ENCODE assay signal across 3 cellular contexts in the genomic region with DNA sequence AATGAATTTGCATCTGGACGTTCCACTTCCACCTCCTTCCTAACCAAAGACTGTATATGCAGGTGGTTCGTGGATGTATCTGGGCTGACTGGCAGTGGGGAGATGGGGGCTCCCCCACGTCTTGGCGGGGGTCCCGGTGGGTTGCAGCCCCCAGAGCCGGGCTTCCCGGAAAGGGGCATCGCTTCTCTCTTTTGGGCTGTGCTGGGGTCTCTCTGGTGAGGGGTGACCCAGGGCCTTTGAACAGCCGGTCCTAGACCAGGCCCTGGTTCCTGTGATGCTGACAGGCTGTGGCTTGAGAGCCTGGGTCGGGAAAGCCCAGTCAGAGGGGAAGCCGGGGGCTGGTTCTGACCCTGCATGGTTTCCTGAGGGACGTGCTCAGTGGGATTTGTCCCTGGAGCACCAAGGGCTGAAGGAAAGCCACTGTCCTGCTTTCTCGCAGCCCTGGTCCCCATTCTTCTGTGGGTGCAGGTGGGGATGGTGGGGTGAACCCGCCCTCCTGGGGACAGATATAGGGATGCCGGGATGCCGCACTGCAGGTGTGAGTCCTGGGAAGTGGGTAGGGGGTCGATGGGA.
TF ChIP-seq lines count a peak whose summit lies in the region.

No MANE protein-coding gene starts in this region.

TF ChIP-seq in GM23338, 12 proteins besides CTCF, POLR2A, EP300 and RAD21 (continues in another document):
- TF ChIP-seq, protein P1, sequence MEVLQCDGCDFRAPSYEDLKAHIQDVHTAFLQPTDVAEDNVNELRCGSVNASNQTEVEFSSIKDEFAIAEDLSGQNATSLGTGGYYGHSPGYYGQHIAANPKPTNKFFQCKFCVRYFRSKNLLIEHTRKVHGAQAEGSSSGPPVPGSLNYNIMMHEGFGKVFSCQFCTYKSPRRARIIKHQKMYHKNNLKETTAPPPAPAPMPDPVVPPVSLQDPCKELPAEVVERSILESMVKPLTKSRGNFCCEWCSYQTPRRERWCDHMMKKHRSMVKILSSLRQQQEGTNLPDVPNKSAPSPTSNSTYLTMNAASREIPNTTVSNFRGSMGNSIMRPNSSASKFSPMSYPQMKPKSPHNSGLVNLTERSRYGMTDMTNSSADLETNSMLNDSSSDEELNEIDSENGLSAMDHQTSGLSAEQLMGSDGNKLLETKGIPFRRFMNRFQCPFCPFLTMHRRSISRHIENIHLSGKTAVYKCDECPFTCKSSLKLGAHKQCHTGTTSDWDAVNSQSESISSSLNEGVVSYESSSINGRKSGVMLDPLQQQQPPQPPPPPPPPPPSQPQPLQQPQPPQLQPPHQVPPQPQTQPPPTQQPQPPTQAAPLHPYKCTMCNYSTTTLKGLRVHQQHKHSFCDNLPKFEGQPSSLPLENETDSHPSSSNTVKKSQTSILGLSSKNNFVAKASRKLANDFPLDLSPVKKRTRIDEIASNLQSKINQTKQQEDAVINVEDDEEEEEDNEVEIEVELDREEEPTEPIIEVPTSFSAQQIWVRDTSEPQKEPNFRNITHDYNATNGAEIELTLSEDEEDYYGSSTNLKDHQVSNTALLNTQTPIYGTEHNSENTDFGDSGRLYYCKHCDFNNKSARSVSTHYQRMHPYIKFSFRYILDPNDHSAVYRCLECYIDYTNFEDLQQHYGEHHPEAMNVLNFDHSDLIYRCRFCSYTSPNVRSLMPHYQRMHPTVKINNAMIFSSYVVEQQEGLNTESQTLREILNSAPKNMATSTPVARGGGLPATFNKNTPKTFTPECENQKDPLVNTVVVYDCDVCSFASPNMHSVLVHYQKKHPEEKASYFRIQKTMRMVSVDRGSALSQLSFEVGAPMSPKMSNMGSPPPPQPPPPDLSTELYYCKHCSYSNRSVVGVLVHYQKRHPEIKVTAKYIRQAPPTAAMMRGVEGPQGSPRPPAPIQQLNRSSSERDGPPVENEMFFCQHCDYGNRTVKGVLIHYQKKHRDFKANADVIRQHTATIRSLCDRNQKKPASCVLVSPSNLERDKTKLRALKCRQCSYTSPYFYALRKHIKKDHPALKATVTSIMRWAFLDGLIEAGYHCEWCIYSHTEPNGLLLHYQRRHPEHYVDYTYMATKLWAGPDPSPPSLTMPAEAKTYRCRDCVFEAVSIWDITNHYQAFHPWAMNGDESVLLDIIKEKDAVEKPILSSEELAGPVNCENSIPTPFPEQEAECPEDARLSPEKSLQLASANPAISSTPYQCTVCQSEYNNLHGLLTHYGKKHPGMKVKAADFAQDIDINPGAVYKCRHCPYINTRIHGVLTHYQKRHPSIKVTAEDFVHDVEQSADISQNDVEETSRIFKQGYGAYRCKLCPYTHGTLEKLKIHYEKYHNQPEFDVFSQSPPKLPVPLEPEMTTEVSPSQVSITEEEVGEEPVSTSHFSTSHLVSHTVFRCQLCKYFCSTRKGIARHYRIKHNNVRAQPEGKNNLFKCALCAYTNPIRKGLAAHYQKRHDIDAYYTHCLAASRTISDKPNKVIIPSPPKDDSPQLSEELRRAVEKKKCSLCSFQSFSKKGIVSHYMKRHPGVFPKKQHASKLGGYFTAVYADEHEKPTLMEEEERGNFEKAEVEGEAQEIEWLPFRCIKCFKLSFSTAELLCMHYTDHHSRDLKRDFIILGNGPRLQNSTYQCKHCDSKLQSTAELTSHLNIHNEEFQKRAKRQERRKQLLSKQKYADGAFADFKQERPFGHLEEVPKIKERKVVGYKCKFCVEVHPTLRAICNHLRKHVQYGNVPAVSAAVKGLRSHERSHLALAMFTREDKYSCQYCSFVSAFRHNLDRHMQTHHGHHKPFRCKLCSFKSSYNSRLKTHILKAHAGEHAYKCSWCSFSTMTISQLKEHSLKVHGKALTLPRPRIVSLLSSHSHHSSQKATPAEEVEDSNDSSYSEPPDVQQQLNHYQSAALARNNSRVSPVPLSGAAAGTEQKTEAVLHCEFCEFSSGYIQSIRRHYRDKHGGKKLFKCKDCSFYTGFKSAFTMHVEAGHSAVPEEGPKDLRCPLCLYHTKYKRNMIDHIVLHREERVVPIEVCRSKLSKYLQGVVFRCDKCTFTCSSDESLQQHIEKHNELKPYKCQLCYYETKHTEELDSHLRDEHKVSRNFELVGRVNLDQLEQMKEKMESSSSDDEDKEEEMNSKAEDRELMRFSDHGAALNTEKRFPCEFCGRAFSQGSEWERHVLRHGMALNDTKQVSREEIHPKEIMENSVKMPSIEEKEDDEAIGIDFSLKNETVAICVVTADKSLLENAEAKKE (CRISPR knock-in tag; IDR thresholded peaks at IDR 0.05), result no peak
- TF ChIP-seq, protein P2, sequence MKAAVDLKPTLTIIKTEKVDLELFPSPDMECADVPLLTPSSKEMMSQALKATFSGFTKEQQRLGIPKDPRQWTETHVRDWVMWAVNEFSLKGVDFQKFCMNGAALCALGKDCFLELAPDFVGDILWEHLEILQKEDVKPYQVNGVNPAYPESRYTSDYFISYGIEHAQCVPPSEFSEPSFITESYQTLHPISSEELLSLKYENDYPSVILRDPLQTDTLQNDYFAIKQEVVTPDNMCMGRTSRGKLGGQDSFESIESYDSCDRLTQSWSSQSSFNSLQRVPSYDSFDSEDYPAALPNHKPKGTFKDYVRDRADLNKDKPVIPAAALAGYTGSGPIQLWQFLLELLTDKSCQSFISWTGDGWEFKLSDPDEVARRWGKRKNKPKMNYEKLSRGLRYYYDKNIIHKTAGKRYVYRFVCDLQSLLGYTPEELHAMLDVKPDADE (IDR thresholded peaks at IDR 0.05), result no peak

TF ChIP-seq in IMR-90, 13 proteins besides CTCF, POLR2A, EP300 and RAD21:
- TF ChIP-seq NFE2L2 (IDR thresholded peaks at IDR 0.05; ENCODE audit: low read depth, low read length) (no peak), MAZ (IDR thresholded peaks at IDR 0.05; ENCODE audit: borderline replicate concordance, low read depth, low read length) (no peak), CEBPB (IDR thresholded peaks at IDR 0.05; ENCODE audit: low read depth, low read length) (no peak), CHD1 (IDR thresholded peaks at IDR 0.05; ENCODE audit: low read depth, low read length) (no peak), BHLHE40 (IDR thresholded peaks at IDR 0.05; ENCODE audit: low read depth, low read length) (no peak), RFX5 (IDR thresholded peaks at IDR 0.05; ENCODE audit: low read depth, low read length) (no peak), FOS (IDR thresholded peaks at IDR 0.05; ENCODE audit: low read depth, low read length) (no peak)
- TF ChIP-seq, protein P3, sequence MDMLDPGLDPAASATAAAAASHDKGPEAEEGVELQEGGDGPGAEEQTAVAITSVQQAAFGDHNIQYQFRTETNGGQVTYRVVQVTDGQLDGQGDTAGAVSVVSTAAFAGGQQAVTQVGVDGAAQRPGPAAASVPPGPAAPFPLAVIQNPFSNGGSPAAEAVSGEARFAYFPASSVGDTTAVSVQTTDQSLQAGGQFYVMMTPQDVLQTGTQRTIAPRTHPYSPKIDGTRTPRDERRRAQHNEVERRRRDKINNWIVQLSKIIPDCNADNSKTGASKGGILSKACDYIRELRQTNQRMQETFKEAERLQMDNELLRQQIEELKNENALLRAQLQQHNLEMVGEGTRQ (IDR thresholded peaks at IDR 0.05; ENCODE audit: low read depth, low read length), result no peak

TF ChIP-seq in H1, 55 proteins besides CTCF, POLR2A, EP300 and RAD21:
- TF ChIP-seq, protein P4, sequence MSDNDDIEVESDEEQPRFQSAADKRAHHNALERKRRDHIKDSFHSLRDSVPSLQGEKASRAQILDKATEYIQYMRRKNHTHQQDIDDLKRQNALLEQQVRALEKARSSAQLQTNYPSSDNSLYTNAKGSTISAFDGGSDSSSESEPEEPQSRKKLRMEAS (IDR thresholded peaks at IDR 0.05), result no peak
- TF ChIP-seq KDM1A (IDR thresholded peaks at IDR 0.05; ENCODE audit: borderline replicate concordance, low read length) (no peak), HDAC2 (IDR thresholded peaks at IDR 0.05; ENCODE audit: borderline replicate concordance in 1 of 2, low read depth in 2 of 2, low read length in 2 of 2) (no peak), SRF (IDR thresholded peaks at IDR 0.05; ENCODE audit: low read depth, low read length) (no peak)
TF ChIP-seq in H1: peak in this region for 0.
